In the genomic region with DNA sequence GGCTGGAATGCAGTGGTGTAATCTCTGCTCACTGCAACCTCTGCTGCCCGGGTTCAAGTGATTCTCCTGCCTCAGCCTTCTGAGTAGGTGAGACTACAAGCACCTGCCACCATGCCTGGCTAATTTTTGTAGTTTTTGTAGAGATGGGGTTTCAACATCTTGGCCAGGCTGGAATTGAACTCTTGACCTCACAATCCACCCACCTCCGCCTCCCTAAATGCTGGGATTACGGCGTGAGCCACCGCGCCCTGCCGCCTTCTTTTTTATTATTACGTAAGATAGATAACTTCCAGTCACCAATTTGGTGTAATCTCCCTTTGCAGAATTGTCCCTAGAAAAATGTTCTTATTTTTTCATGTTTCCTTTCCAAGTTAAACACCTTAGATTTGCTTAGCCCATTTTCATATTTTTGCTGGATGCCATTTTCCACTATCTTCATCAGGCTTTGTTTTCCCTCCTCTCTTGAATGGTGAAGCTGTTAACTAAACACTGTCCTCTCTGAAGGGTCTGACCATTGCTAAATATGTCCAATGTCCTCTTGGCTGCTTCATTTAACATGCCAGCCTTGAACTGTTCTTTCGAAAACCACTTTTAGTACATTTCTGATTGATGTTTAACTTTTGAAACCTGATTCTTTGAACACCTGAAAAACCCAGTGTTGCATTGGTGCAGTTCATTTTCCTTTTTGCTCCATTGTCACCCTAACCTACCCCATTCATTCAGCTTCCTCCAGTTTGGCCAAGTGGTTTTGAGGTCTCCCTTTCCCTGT, we compare ENCODE assay signal across 1 cellular context.
TF ChIP-seq lines count a peak whose summit lies in the region.

No MANE protein-coding gene starts in this region.

TF ChIP-seq in K562, 482 proteins besides CTCF, POLR2A, EP300 and RAD21 (continued from another document):
- TF ChIP-seq, protein P1, sequence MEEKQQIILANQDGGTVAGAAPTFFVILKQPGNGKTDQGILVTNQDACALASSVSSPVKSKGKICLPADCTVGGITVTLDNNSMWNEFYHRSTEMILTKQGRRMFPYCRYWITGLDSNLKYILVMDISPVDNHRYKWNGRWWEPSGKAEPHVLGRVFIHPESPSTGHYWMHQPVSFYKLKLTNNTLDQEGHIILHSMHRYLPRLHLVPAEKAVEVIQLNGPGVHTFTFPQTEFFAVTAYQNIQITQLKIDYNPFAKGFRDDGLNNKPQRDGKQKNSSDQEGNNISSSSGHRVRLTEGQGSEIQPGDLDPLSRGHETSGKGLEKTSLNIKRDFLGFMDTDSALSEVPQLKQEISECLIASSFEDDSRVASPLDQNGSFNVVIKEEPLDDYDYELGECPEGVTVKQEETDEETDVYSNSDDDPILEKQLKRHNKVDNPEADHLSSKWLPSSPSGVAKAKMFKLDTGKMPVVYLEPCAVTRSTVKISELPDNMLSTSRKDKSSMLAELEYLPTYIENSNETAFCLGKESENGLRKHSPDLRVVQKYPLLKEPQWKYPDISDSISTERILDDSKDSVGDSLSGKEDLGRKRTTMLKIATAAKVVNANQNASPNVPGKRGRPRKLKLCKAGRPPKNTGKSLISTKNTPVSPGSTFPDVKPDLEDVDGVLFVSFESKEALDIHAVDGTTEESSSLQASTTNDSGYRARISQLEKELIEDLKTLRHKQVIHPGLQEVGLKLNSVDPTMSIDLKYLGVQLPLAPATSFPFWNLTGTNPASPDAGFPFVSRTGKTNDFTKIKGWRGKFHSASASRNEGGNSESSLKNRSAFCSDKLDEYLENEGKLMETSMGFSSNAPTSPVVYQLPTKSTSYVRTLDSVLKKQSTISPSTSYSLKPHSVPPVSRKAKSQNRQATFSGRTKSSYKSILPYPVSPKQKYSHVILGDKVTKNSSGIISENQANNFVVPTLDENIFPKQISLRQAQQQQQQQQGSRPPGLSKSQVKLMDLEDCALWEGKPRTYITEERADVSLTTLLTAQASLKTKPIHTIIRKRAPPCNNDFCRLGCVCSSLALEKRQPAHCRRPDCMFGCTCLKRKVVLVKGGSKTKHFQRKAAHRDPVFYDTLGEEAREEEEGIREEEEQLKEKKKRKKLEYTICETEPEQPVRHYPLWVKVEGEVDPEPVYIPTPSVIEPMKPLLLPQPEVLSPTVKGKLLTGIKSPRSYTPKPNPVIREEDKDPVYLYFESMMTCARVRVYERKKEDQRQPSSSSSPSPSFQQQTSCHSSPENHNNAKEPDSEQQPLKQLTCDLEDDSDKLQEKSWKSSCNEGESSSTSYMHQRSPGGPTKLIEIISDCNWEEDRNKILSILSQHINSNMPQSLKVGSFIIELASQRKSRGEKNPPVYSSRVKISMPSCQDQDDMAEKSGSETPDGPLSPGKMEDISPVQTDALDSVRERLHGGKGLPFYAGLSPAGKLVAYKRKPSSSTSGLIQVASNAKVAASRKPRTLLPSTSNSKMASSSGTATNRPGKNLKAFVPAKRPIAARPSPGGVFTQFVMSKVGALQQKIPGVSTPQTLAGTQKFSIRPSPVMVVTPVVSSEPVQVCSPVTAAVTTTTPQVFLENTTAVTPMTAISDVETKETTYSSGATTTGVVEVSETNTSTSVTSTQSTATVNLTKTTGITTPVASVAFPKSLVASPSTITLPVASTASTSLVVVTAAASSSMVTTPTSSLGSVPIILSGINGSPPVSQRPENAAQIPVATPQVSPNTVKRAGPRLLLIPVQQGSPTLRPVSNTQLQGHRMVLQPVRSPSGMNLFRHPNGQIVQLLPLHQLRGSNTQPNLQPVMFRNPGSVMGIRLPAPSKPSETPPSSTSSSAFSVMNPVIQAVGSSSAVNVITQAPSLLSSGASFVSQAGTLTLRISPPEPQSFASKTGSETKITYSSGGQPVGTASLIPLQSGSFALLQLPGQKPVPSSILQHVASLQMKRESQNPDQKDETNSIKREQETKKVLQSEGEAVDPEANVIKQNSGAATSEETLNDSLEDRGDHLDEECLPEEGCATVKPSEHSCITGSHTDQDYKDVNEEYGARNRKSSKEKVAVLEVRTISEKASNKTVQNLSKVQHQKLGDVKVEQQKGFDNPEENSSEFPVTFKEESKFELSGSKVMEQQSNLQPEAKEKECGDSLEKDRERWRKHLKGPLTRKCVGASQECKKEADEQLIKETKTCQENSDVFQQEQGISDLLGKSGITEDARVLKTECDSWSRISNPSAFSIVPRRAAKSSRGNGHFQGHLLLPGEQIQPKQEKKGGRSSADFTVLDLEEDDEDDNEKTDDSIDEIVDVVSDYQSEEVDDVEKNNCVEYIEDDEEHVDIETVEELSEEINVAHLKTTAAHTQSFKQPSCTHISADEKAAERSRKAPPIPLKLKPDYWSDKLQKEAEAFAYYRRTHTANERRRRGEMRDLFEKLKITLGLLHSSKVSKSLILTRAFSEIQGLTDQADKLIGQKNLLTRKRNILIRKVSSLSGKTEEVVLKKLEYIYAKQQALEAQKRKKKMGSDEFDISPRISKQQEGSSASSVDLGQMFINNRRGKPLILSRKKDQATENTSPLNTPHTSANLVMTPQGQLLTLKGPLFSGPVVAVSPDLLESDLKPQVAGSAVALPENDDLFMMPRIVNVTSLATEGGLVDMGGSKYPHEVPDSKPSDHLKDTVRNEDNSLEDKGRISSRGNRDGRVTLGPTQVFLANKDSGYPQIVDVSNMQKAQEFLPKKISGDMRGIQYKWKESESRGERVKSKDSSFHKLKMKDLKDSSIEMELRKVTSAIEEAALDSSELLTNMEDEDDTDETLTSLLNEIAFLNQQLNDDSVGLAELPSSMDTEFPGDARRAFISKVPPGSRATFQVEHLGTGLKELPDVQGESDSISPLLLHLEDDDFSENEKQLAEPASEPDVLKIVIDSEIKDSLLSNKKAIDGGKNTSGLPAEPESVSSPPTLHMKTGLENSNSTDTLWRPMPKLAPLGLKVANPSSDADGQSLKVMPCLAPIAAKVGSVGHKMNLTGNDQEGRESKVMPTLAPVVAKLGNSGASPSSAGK (IDR thresholded peaks at IDR 0.05): no peak
- TF ChIP-seq FOSL1 (tag; conservative IDR thresholded peaks at IDR 0.05): no peak
- TF ChIP-seq HMGN3 (IDR thresholded peaks at IDR 0.05; ENCODE audit: borderline replicate concordance, extremely low read depth, insufficient read length, low read depth, low read length): no peak
- no peak for TF ChIP-seq STAT5B (CRISPR knock-in tag; IDR thresholded peaks at IDR 0.05)
- no peak for TF ChIP-seq JUN (IDR thresholded peaks at IDR 0.05; ENCODE audit: borderline replicate concordance, low read depth, low read length)
- no peak for TF ChIP-seq JUN (CRISPR knock-in tag; IDR thresholded peaks at IDR 0.05; ENCODE audit: borderline replicate concordance)
- no peak for TF ChIP-seq KLF16 (IDR thresholded peaks at IDR 0.05)
- TF ChIP-seq, protein P2, sequence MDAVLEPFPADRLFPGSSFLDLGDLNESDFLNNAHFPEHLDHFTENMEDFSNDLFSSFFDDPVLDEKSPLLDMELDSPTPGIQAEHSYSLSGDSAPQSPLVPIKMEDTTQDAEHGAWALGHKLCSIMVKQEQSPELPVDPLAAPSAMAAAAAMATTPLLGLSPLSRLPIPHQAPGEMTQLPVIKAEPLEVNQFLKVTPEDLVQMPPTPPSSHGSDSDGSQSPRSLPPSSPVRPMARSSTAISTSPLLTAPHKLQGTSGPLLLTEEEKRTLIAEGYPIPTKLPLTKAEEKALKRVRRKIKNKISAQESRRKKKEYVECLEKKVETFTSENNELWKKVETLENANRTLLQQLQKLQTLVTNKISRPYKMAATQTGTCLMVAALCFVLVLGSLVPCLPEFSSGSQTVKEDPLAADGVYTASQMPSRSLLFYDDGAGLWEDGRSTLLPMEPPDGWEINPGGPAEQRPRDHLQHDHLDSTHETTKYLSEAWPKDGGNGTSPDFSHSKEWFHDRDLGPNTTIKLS (IDR thresholded peaks at IDR 0.05; ENCODE audit: borderline replicate concordance, low read depth): no peak
- no peak for TF ChIP-seq SMARCE1 (IDR thresholded peaks at IDR 0.05)
- TF ChIP-seq LCOR (CRISPR knock-in tag; IDR thresholded peaks at IDR 0.05): no peak
- TF ChIP-seq TEAD2 (tag; IDR thresholded peaks at IDR 0.05): no peak
